Comparison of ENCODE assay signal across 15 cellular contexts in the genomic region with DNA sequence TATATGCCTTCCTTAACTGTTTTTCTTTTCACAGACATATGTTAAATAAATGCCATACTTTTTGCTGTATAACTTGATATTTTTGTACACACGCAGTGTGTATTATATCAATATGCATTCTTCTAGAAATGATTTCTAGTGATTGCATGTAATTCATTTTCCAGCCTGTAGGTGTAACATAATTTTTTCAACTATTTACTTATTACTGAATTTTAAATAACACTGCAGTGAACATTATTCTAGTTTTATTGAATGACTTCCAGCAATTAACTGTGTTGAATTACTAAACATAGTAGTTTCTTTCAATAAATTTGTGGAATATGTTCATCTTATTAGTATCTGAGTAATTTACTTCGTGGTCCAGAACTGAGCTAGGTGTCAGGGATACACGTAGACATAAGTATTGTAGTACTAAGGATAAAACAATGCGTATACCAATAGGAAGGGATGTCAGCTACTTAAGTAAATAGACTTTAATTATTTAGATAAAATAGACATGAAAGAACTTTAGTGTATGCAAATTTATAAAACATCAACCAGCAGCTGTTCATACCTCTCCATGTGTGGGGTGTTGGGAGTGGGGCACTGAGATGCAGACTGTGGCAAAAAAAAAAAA. TPM values are rescaled to one million over a fixed set of nuclear protein-coding genes. Genes with fewer than 3 reads are reported as not detected.
DNase-seq lines count a peak whose midpoint lies in the region; ATAC-seq and TF ChIP-seq lines count a peak whose summit lies in the region.
"Had no signal": no experiment of that assay in that cellular context is flagged by ENCODE, and none has a peak within 500 bp of the region (broad histone marks: within the 10 kb centered on the region; RNA-seq: fewer than 3 reads in every experiment).

No MANE protein-coding gene starts in this region.

- no peak for DNase-seq in heart left ventricle
- no peak for DNase-seq in Right ventricle myocardium inferior (ENCODE audit: missing footprints)
- no peak for DNase-seq in OCI-LY7 (ENCODE audit: low spot score)
- DNase-seq in foreskin keratinocyte, result no peak
- DNase-seq in transverse colon, result no peak
- DNase-seq in head of caudate nucleus, result no peak
- no peak for DNase-seq in G401 (ENCODE audit: low spot score)
- DNase-seq: activated CD8-positive, alpha-beta memory T cell treated with anti-CD3 and anti-CD28 coated beads, Interleukin-2, amount 50 U/mL, for 4 hours; gastrocnemius medialis; GF-D8; naive thymus-derived CD8-positive, alpha-beta T cell; NCI-H226; RPMI8226; uterus had no signal

- TF ChIP-seq POLR2A in heart left ventricle (IDR thresholded peaks at IDR 0.05) (no peak), transverse colon (IDR thresholded peaks at IDR 0.05) (no peak)

- intact Hi-C loops in heart left ventricle (cut with DNase I) (no loop called here), Right ventricle myocardium inferior (cut with DNase I) (no loop called here), OCI-LY7 (cut with micrococcal nuclease; ENCODE audit: unreplicated experiment) (no loop called here), transverse colon (cut with DNase I; ENCODE audit: low total_unique reads) (no loop called here), head of caudate nucleus (cut with DNase I) (no loop called here)

- H3K9me2 ChIP-seq in OCI-LY7 (ENCODE audit: insufficient read depth, low read length), result no peaks in the 10 kb centered on the region

- no peaks in the 10 kb centered on the region for H4K20me1 ChIP-seq in OCI-LY7 (ENCODE audit: insufficient read depth, low read length)

- H3K4me1 ChIP-seq in heart left ventricle (peaks cover 0 to 83% (median 57%) of the 10 kb centered on the region in 12 donors), OCI-LY7 (ENCODE audit: insufficient read depth, low read length, poor library complexity, severe bottlenecking) (no peaks in the 10 kb centered on the region), foreskin keratinocyte (peaks cover 40% of the 10 kb centered on the region), transverse colon (peaks cover 0 to 49% (median 31%) of the 10 kb centered on the region in 4 donors)

- no TSS peak for BruUV-seq in OCI-LY7 (replicated peaks; lab: Mats Ljungman, UMichigan)

- no peaks in the 10 kb centered on the region for H3K27me3 ChIP-seq in heart left ventricle
- H3K27me3 ChIP-seq in foreskin keratinocyte, result no peaks in the 10 kb centered on the region
- no peaks in the 10 kb centered on the region for H3K27me3 ChIP-seq in transverse colon
- H3K27me3 ChIP-seq: gastrocnemius medialis, uterus had no signal

- H2AFZ ChIP-seq in OCI-LY7 (ENCODE audit: low read length), result no peak overlapping the region

- ATAC-seq in heart left ventricle (no peak), Right ventricle myocardium inferior (no peak), foreskin keratinocyte (no peak), HG03108 (IDR thresholded peaks at IDR 0.05; ENCODE audit: unreplicated experiment) (no peak)
- ATAC-seq: gastrocnemius medialis; naive thymus-derived CD8-positive, alpha-beta T cell had no signal

- H3K4me2 ChIP-seq in OCI-LY7 (ENCODE audit: low read length), result no peak overlapping the region

- TF ChIP-seq EP300 in transverse colon (IDR thresholded peaks at IDR 0.05; ENCODE audit: low read depth), result no peak

- in situ Hi-C loops in transverse colon (cut with MboI; ENCODE audit: low pct_ligation_motif_present in 1 of 4, low pct_unique_long_range_greater_than_20kb in 1 of 4, low sequenced_read_pairs in 3 of 4) (no loop called here), G401 (cut with HindIII; ENCODE audit: low sequenced_read_pairs) (no loop called here)

- TF ChIP-seq CTCF in heart left ventricle (IDR thresholded peaks at IDR 0.05), result peak in 10 of 12 donors; percentile 9 to 71 (median 36)
- TF ChIP-seq CTCF in OCI-LY7 (conservative IDR thresholded peaks at IDR 0.05; ENCODE audit: low read length), result peak; percentile 66
- peak; percentile 43 for TF ChIP-seq CTCF in foreskin keratinocyte (conservative IDR thresholded peaks at IDR 0.05)
- peak; percentile 28 to 53 (median 36) for TF ChIP-seq CTCF in transverse colon (IDR thresholded peaks at IDR 0.05)

- H3K27ac ChIP-seq in heart left ventricle (peak overlapping the region in 3 of 12 donors; percentile 32 to 68 (median 49)), OCI-LY7 (ENCODE audit: low read depth, low read length, poor library complexity, severe bottlenecking) (no peak overlapping the region), foreskin keratinocyte (no peak overlapping the region), transverse colon (peak overlapping the region in 1 of 4 donors; percentile 29)
- H3K27ac ChIP-seq: gastrocnemius medialis, uterus had no signal

- H3K36me3 ChIP-seq in heart left ventricle (peaks cover 0 to 8% (median under 1%) of the 10 kb centered on the region in 9 donors), OCI-LY7 (ENCODE audit: insufficient read depth, low read length) (no peaks in the 10 kb centered on the region), transverse colon (no peaks in the 10 kb centered on the region)
- H3K36me3 ChIP-seq: gastrocnemius medialis, uterus had no signal

- POLR2A ChIA-PET in OCI-LY7 (lab: Charles Lee), result interaction anchor here (0.8 to 1.7 kb wide), 3 partner anchors 10 to 19 kb away, joined by 3 to 5 read pairs (median 3); no protein-coding TSS in a partner anchor

- no peaks in the 10 kb centered on the region for H3K9me3 ChIP-seq in heart left ventricle
- H3K9me3 ChIP-seq in OCI-LY7 (ENCODE audit: low read length), result no peaks in the 10 kb centered on the region
- H3K9me3 ChIP-seq in transverse colon, result no peaks in the 10 kb centered on the region
- H3K9me3 ChIP-seq: gastrocnemius medialis, uterus had no signal

- H3K79me2 ChIP-seq in OCI-LY7 (ENCODE audit: insufficient read depth, low read depth, low read length), result no peaks in the 10 kb centered on the region

- 92 to 93% (median 92%) methylated on average over 4 of the region's 4 CpGs for WGBS in heart left ventricle, 4 donors
- 75 to 82% methylated on average over 4 of the region's 4 CpGs for WGBS in transverse colon (ENCODE audit: low coverage in 1 of 2), 2 donors

- H3K4me3 ChIP-seq in heart left ventricle (no peak overlapping the region), OCI-LY7 (ENCODE audit: low read depth, low read length, poor library complexity, severe bottlenecking) (no peak overlapping the region), transverse colon (no peak overlapping the region)
- H3K4me3 ChIP-seq: gastrocnemius medialis, uterus had no signal

- CTCF ChIA-PET in OCI-LY7 (lab: Charles Lee; ENCODE audit: unreplicated experiment), result no interaction called here

RNA-seq across cellular contexts. Expression of gene TANC1, which starts 28.0 kb away (rescaled TPM):
- total RNA-seq in heart left ventricle (10 to 100 TPM; 41.2 to 91.1 (median 74.0) TPM), Right ventricle myocardium inferior (62.4 TPM), OCI-LY7 (2022) (0.04 TPM in 1 of 2 replicates, not detected in the other), foreskin keratinocyte (28.0 and 29.7 TPM in 2 replicates), transverse colon (100 to 1,000 TPM in 1 of 4 donors, 10 to 100 TPM in 3; 34.5 to 125 (median 47.0) TPM)
- polyA plus RNA-seq in heart left ventricle (10 to 100 TPM; 26.6 to 43.8 TPM), foreskin keratinocyte (6.2 and 7.4 TPM in 2 replicates)
- total RNA-seq in OCI-LY7 (2014; rRNA removed; shearing (Covaris generic)), result not detected in 2 replicates
- total RNA-seq in G401 (2014; rRNA removed; shearing (Covaris generic)), result 1.8 and 2.8 TPM in 2 replicates
